23 cellular contexts compared by ENCODE assay signal in the genomic region with DNA sequence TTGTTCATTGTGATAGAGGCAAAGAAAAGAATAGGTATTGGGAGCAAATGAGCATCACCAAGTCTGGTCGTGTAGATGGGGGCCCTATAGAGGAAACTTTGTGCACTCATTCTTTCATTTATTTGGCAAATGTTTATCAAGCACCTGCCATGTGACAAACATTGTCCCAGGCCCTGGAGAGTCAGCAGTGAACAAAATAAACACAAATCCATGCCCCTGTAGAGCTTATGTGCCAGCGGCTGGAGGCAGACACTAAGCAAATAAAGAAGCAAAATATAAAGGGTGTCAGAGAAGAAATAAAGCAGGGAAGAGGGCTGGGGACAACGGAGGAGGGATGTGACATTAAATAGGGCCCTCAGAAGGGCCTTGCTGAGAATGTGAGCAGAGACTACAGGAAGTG.
"Had no signal": no experiment of that assay in that cellular context is flagged by ENCODE, and none has a peak within 500 bp of the region (broad histone marks: within the 10 kb centered on the region; RNA-seq: fewer than 3 reads in every experiment).

No MANE protein-coding gene starts in this region.

- H3K27ac Mint-ChIP-seq: activated naive CD4-positive, alpha-beta T cell treated with anti-CD3 and anti-CD28 coated beads, Interleukin-2, amount 50 U/mL, for 24 hours; activated T-cell treated with anti-CD3 and anti-CD28 coated beads, Interleukin-2, amount 50 U/mL, for 72 hours; dendritic cell treated with granulocyte-macrophage colony-stimulating factor and Interleukin-4, amounts not matched to agents 40 ng/mL and 50 ng/mL, for 4 days; immature natural killer cell; memory B cell; stimulated activated memory B cell treated with anti-CD40 and anti-IgM and Interleukin-4, amounts not matched to agents 10 μg/mL and 1 μg/mL and 100 μg/mL, for 72 hours had no signal

- H3K4me1 ChIP-seq: ascending aorta, esophagus muscularis mucosa, heart right ventricle, right lobe of liver, testis had no signal

- H3K4me3 Mint-ChIP-seq: activated naive CD4-positive, alpha-beta T cell treated with anti-CD3 and anti-CD28 coated beads, Interleukin-2, amount 50 U/mL, for 24 hours; activated T-cell treated with anti-CD3 and anti-CD28 coated beads, Interleukin-2, amount 50 U/mL, for 72 hours; dendritic cell treated with granulocyte-macrophage colony-stimulating factor and Interleukin-4, amounts not matched to agents 40 ng/mL and 50 ng/mL, for 4 days; memory B cell; naive B cell; stimulated activated memory B cell treated with anti-CD40 and anti-IgM and Interleukin-4, amounts not matched to agents 10 μg/mL and 1 μg/mL and 100 μg/mL, for 72 hours had no signal

- H3K27me3 ChIP-seq: ascending aorta, esophagus muscularis mucosa, heart right ventricle, ovary, right lobe of liver, testis had no signal

- DNase-seq: activated CD4-positive, alpha-beta T cell treated with anti-CD3 and anti-CD28 coated beads, Interleukin-2, amount 50 U/mL, for 1 hour; activated CD8-positive, alpha-beta memory T cell treated with anti-CD3 and anti-CD28 coated beads for 24 hours; activated gamma-delta T cell; activated T-cell treated with anti-CD3 and anti-CD28 coated beads, Interleukin-2, amount 50 U/mL, for 72 hours; effector CD8-positive, alpha-beta T cell; heart right ventricle; immature natural killer cell; kidney glomerular epithelial cell; left ventricle myocardium inferior; mucosa of descending colon; naive B cell; ovary; right lobe of liver; stimulated activated CD4-positive, alpha-beta T cell treated with anti-CD3 and anti-CD28 coated beads, Interleukin-4, amount 100 ng/mL, for 1 hour; T-helper 9 cell; testis had no signal

- H3K27ac ChIP-seq: ascending aorta, esophagus muscularis mucosa, heart right ventricle, left ventricle myocardium inferior, ovary, right lobe of liver, testis had no signal

- H3K9me3 ChIP-seq: ascending aorta, esophagus muscularis mucosa, left ventricle myocardium inferior, mucosa of descending colon, ovary, right lobe of liver, testis had no signal

- ATAC-seq: activated CD4-positive, CD25-positive, alpha-beta regulatory T cell treated with anti-CD3 and anti-CD28 coated beads, Interleukin-2, amount 50 U/mL, for 24 hours; activated T-cell treated with anti-CD3 and anti-CD28 coated beads, Interleukin-2, amount 50 U/mL, for 72 hours; heart right ventricle; mucosa of descending colon; stimulated activated memory B cell treated with anti-CD40 and anti-IgM and Interleukin-4, amounts not matched to agents 10 μg/mL and 1 μg/mL and 100 μg/mL, for 72 hours had no signal

- H3K9me3 Mint-ChIP-seq: activated naive CD4-positive, alpha-beta T cell treated with anti-CD3 and anti-CD28 coated beads, Interleukin-2, amount 50 U/mL, for 24 hours; dendritic cell treated with granulocyte-macrophage colony-stimulating factor and Interleukin-4, amounts not matched to agents 40 ng/mL and 50 ng/mL, for 4 days; immature natural killer cell; memory B cell; stimulated activated memory B cell treated with anti-CD40 and anti-IgM and Interleukin-4, amounts not matched to agents 10 μg/mL and 1 μg/mL and 100 μg/mL, for 72 hours had no signal

- H3K4me1 Mint-ChIP-seq: activated naive CD4-positive, alpha-beta T cell treated with anti-CD3 and anti-CD28 coated beads, Interleukin-2, amount 50 U/mL, for 24 hours; immature natural killer cell; memory B cell; stimulated activated memory B cell treated with anti-CD40 and anti-IgM and Interleukin-4, amounts not matched to agents 10 μg/mL and 1 μg/mL and 100 μg/mL, for 72 hours had no signal

- H3K27me3 Mint-ChIP-seq: activated naive CD4-positive, alpha-beta T cell treated with anti-CD3 and anti-CD28 coated beads, Interleukin-2, amount 50 U/mL, for 24 hours; dendritic cell treated with granulocyte-macrophage colony-stimulating factor and Interleukin-4, amounts not matched to agents 40 ng/mL and 50 ng/mL, for 4 days; memory B cell; naive B cell; stimulated activated memory B cell treated with anti-CD40 and anti-IgM and Interleukin-4, amounts not matched to agents 10 μg/mL and 1 μg/mL and 100 μg/mL, for 72 hours had no signal
